In the genomic region with DNA sequence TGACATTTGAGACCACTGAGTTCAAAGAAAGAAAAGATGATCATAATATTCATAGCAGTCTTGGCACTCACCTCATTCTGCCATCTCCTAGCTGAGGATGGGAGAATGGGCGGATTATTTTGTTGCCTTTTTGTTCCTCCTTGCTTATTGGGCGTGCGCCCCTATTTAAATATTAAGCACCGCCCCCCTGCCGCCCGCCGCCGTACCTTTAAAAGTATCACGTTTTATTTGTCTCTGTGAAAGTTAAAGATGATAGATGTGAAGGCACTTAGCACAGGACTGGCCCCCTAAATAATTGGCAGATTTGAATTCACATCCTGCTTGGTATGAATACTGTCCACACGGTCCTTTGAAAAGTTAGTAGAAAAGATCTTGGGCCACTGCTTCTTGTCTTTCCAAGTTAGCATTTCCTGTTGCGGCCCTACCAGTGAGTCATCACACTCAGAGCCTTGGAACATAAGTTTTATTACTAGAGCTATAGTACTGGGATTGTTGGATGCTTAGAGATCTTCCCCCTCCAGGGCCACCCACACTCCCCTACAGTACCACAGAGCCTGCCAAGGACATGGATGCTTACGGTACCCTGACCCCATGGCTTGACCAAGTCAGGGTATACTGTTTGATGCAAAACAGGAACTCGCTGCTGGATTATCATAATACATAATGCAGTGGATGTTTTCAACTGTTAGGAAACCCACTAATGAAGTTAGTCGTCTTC, we compare ENCODE assay signal across 8 cellular contexts. TPM values are rescaled to one million over a fixed set of nuclear protein-coding genes. Genes with fewer than 3 reads are reported as not detected.
DNase-seq lines count a peak whose midpoint lies in the region; TF ChIP-seq lines count a peak whose summit lies in the region.
"Not testable (repeated sequence)": the region's sequence is repeated elsewhere in the genome, so short reads cannot be mapped to it uniquely, and the experiment has no call there.

No MANE protein-coding gene starts in this region.

- not testable (repeated sequence) for H3K9ac ChIP-seq in H9 (ENCODE audit: extremely low read depth, insufficient read length, low read length); SK-N-SH
- peak overlapping the region in 1 of 2 donors; percentile 13 for H3K9ac ChIP-seq in stomach smooth muscle (ENCODE audit: low read length in 2 of 2)

- intact Hi-C loops in MCF 10A (cut with micrococcal nuclease), result not testable (repeated sequence)

- not testable (repeated sequence) for H3K23me2 ChIP-seq in H9 (ENCODE audit: insufficient read length, low read depth, low read length, poor library complexity, severe bottlenecking)

- peak; percentile 27 for DNase-seq in AG08396 (ENCODE audit: low spot score)
- DNase-seq in H9, result peak; percentile 15
- not testable (repeated sequence) for DNase-seq in SK-N-SH, nephron progenitor cell
- DNase-seq in MCF 10A (ENCODE audit: unreplicated experiment), result peak; percentile 35
- peak; percentile 35 for DNase-seq in fibroblast of peridontal ligament (ENCODE audit: extremely low read depth)
- peak; percentile 71 for DNase-seq in iris pigment epithelial cell (ENCODE audit: low read depth)

- H3K9me3 Mint-ChIP-seq in H9; MCF 10A (ENCODE audit: unreplicated experiment); nephron progenitor cell: not testable (repeated sequence)

- H3K4me3 Mint-ChIP-seq in H9; MCF 10A (ENCODE audit: unreplicated experiment); nephron progenitor cell: not testable (repeated sequence)

- no CpG with 5 or more reads among the region's 14 CpGs for WGBS in H9 (ENCODE audit: extremely low coverage, insufficient read length, low lambda C conversion rate)
- WGBS in SK-N-SH (ENCODE audit: low lambda C conversion rate), result 60% methylated on average over 14 of the region's 14 CpGs

- H2AFZ ChIP-seq in H9 (ENCODE audit: low read length); SK-N-SH (ENCODE audit: low read depth): not testable (repeated sequence)

- H3K36me3 Mint-ChIP-seq in H9 (ENCODE audit: insufficient read depth in 1 of 3, low read depth in 3 of 3) (peaks cover 24 to 73% (median 59%) of the 10 kb centered on the region in 3 experiments), MCF 10A (ENCODE audit: insufficient read depth, unreplicated experiment) (peaks cover 90% of the 10 kb centered on the region), nephron progenitor cell (ENCODE audit: low read depth) (peaks cover 70% of the 10 kb centered on the region)

- H3K14ac ChIP-seq in H9 (ENCODE audit: insufficient read depth, low read length), result not testable (repeated sequence)

- H3K4me1 Mint-ChIP-seq in H9 (peaks cover 11 to 15% of the 10 kb centered on the region in 2 experiments), MCF 10A (ENCODE audit: insufficient read depth, unreplicated experiment) (peaks cover 20% of the 10 kb centered on the region), nephron progenitor cell (peaks cover 25% of the 10 kb centered on the region)

- H3K79me1 ChIP-seq in H9 (ENCODE audit: insufficient read depth, low read depth, low read length, poor library complexity, severe bottlenecking), result not testable (repeated sequence)

- not testable (repeated sequence) for H3K23ac ChIP-seq in H9 (ENCODE audit: insufficient read length, low read depth, low read length)

- CTCF ChIA-PET in SK-N-SH (lab: Yijun Ruan, JAX), result not testable (repeated sequence)
- CTCF ChIA-PET in MCF 10A (lab: Yijun Ruan, JAX), result interaction anchor here (0.6 kb wide), 1 partner anchor 49 kb away, joined by 3 read pairs; no protein-coding TSS in a partner anchor

- H3F3A ChIP-seq in SK-N-SH (replicated peaks; ENCODE audit: insufficient read depth), result peaks cover 54% of the 10 kb centered on the region

- not testable (repeated sequence) for TF ChIP-seq RAD21 in SK-N-SH (IDR thresholded peaks at IDR 0.05; ENCODE audit: low read length)

- not testable (repeated sequence) for H3K27me3 Mint-ChIP-seq in H9 (ENCODE audit: low read depth); MCF 10A (ENCODE audit: insufficient read depth, unreplicated experiment); nephron progenitor cell (ENCODE audit: low read depth, poor library complexity)

- not testable (repeated sequence) for H4K8ac ChIP-seq in H9 (replicated peaks; ENCODE audit: insufficient read length, low read depth, low read length)

- H3K9me3 ChIP-seq in H9 (ENCODE audit: control insufficient read depth, low read depth, low read length); SK-N-SH; stomach smooth muscle (ENCODE audit: control insufficient read depth in 2 of 2, low read length in 2 of 2): not testable (repeated sequence)

- not testable (repeated sequence) for H3T11ph ChIP-seq in H9 (ENCODE audit: low read length)

- H3K4me1 ChIP-seq in H9 (ENCODE audit: insufficient read depth, low read length), result not testable (repeated sequence)
- H3K4me1 ChIP-seq in SK-N-SH (ENCODE audit: control insufficient read depth in 1 of 2, insufficient read depth in 2 of 2, low read depth in 1 of 2, low read length in 1 of 2) (peaks cover 23% of the 10 kb centered on the region in 2 experiments; a peak in 3 of 4 replicates), stomach smooth muscle (ENCODE audit: control insufficient read depth, insufficient read depth, low read length) (peaks cover 30% of the 10 kb centered on the region)

- not testable (repeated sequence) for H3K56ac ChIP-seq in H9 (ENCODE audit: insufficient read length, low read depth, low read length)

- H2BK120ac ChIP-seq in H9 (ENCODE audit: low read depth, low read length, poor library complexity, severe bottlenecking), result not testable (repeated sequence)

- H3K4me2 ChIP-seq in H9 (ENCODE audit: insufficient read depth, insufficient read length, low read length), result not testable (repeated sequence)
- peak overlapping the region; percentile 46 for H3K4me2 ChIP-seq in SK-N-SH

- H4K91ac ChIP-seq in H9 (ENCODE audit: insufficient read length, low read depth, low read length), result not testable (repeated sequence)

- not testable (repeated sequence) for H3K79me2 ChIP-seq in H9 (ENCODE audit: insufficient read depth, low read length)
- H3K79me2 ChIP-seq in SK-N-SH (ENCODE audit: insufficient read depth), result peaks cover 52% of the 10 kb centered on the region

- not testable (repeated sequence) for H3K27ac ChIP-seq in H9 (ENCODE audit: insufficient read length, low read depth, low read length)
- H3K27ac ChIP-seq in SK-N-SH (ENCODE audit: low read depth in 2 of 2, low read length in 1 of 2) (peak overlapping the region; percentile 76 to 77), stomach smooth muscle (ENCODE audit: low read length) (peak overlapping the region; percentile 53)

- not testable (repeated sequence) for TF ChIP-seq CTCF in H9 (conservative IDR thresholded peaks at IDR 0.05); SK-N-SH (IDR thresholded peaks at IDR 0.05); MCF 10A (IDR thresholded peaks at IDR 0.05; ENCODE audit: unreplicated experiment); nephron progenitor cell (IDR thresholded peaks at IDR 0.05)

- H3K4ac ChIP-seq in H9 (ENCODE audit: low read depth, low read length), result not testable (repeated sequence)

- TF ChIP-seq EP300 in SK-N-SH (IDR thresholded peaks at IDR 0.05; ENCODE audit: borderline replicate concordance in 1 of 2, low read depth in 1 of 2, low read length in 1 of 2), result peak in 1 of 2 experiments; percentile 11; a peak in 1 of 4 replicates

- H3K27me3 ChIP-seq in H9 (ENCODE audit: insufficient read depth, low read length); SK-N-SH (ENCODE audit: insufficient read depth); stomach smooth muscle (ENCODE audit: control insufficient read depth in 1 of 2, insufficient read depth in 2 of 2, low read length in 2 of 2): not testable (repeated sequence)

- not testable (repeated sequence) for H2AK5ac ChIP-seq in H9 (ENCODE audit: insufficient read length, low read length)

- H2BK15ac ChIP-seq in H9 (ENCODE audit: low read depth, low read length), result not testable (repeated sequence)

- not testable (repeated sequence) for H3K9me2 ChIP-seq in SK-N-SH

- H4K20me1 ChIP-seq in H9 (ENCODE audit: control insufficient read depth, insufficient read depth, insufficient read length), result not testable (repeated sequence)
- H4K20me1 ChIP-seq in SK-N-SH (ENCODE audit: insufficient read depth), result peaks cover 24% of the 10 kb centered on the region

- not testable (repeated sequence) for H3K18ac ChIP-seq in H9 (ENCODE audit: insufficient read length, low read depth, low read length)

- H2BK12ac ChIP-seq in H9 (ENCODE audit: insufficient read length, low read depth, low read length), result not testable (repeated sequence)

- BruUV-seq in MCF 10A (replicated peaks; lab: Mats Ljungman, UMichigan), result not testable (repeated sequence)

- not testable (repeated sequence) for H4K5ac ChIP-seq in H9 (ENCODE audit: insufficient read length, low read depth, low read length)

- POLR2A ChIA-PET in SK-N-SH (lab: Yijun Ruan, JAX); MCF 10A (lab: Yijun Ruan, JAX): not testable (repeated sequence)

- not testable (repeated sequence) for H2BK5ac ChIP-seq in H9 (ENCODE audit: insufficient read length, low read length)

- H2BK20ac ChIP-seq in H9 (ENCODE audit: low read depth, low read length, poor library complexity, severe bottlenecking), result not testable (repeated sequence)

- peak overlapping the region in 2 of 3 experiments; percentile 4 to 52; a peak in 2 of 7 replicates for H3K27ac Mint-ChIP-seq in H9
- peak overlapping the region; percentile 53 for H3K27ac Mint-ChIP-seq in MCF 10A (ENCODE audit: low read depth, unreplicated experiment)
- peak overlapping the region; percentile 22 for H3K27ac Mint-ChIP-seq in nephron progenitor cell

- H3K4me3 ChIP-seq in SK-N-SH (ENCODE audit: low read depth in 2 of 2, low read length in 1 of 2), result peak overlapping the region in 1 of 2 experiments; percentile 32; a peak in 1 of 4 replicates
- not testable (repeated sequence) for H3K4me3 ChIP-seq in stomach smooth muscle (ENCODE audit: low read length in 2 of 2)

- H3K36me3 ChIP-seq in SK-N-SH (replicated peaks in 1 of 2; ENCODE audit: control insufficient read depth in 1 of 2, insufficient read depth in 2 of 2, low read length in 1 of 2) (peaks cover 28 to 35% of the 10 kb centered on the region in 2 experiments), stomach smooth muscle (ENCODE audit: control insufficient read depth in 2 of 2, insufficient read depth in 2 of 2, low read length in 2 of 2) (peaks cover 15 to 27% of the 10 kb centered on the region in 2 donors)

RNA-seq across cellular contexts. Expression of gene NTAN1, which starts 30.5 kb away (rescaled TPM):
- total RNA-seq in H9 (2021) (38.8 and 39.1 TPM in 2 replicates), MCF 10A (2022) (18.9 and 20.6 TPM in 2 replicates)
- 55.3 and 62.2 TPM in 2 replicates for polyA plus RNA-seq in SK-N-SH (2012; rRNA removed)
- 66.7 and 75.4 TPM in 2 replicates for polyA plus RNA-seq in SK-N-SH (2012; cell fraction: cytosol; rRNA removed)
- 35.0 and 45.6 TPM in 2 replicates for polyA plus RNA-seq in SK-N-SH (2012; cell fraction: nucleus; rRNA removed)

RNA-seq across cellular contexts. Expression of gene PDXDC1, which starts 50.6 kb away (rescaled TPM):
- total RNA-seq in H9 (2021), result 106 and 112 TPM in 2 replicates
- polyA plus RNA-seq in SK-N-SH (2012; rRNA removed), result 37.4 and 53.5 TPM in 2 replicates
- 34.6 and 38.7 TPM in 2 replicates for polyA plus RNA-seq in SK-N-SH (2012; cell fraction: cytosol; rRNA removed)
- polyA plus RNA-seq in SK-N-SH (2012; cell fraction: nucleus; rRNA removed), result 77.5 and 104 TPM in 2 replicates
- total RNA-seq in MCF 10A (2022), result 70.7 and 97.1 TPM in 2 replicates
